ENCODE assay signal across 8 cellular contexts in genomic region chr16:67341250-67341649, GRCh38. TPM values are rescaled to one million over a fixed set of nuclear protein-coding genes. Genes with fewer than 3 reads are reported as not detected.
"Had no signal": no experiment of that assay in that cellular context is flagged by ENCODE, and none has a peak within 500 bp of the region (broad histone marks: within the 10 kb centered on the region; RNA-seq: fewer than 3 reads in every experiment).

No MANE protein-coding gene starts in this region.

- H3K27ac ChIP-seq: HL-60 had no signal

- DNase-seq: IMR-90, KBM-7, KG1 had no signal

- FAIRE-seq: HTR-8/SVneo had no signal

RNA-seq across cellular contexts. Expression of gene LRRC36, which starts 14.6 kb away (rescaled TPM):
- total RNA-seq: HT1080 had no signal
- polyA plus RNA-seq: IgD-negative memory B cell had no signal

RNA-seq across cellular contexts. Expression of gene KCTD19, which starts 14.7 kb away (rescaled TPM):
- total RNA-seq: HT-29, HT1080 had no signal
- polyA plus RNA-seq: IgD-negative memory B cell had no signal

RNA-seq across cellular contexts. Expression of gene TPPP3, which starts 52.0 kb away (rescaled TPM):
- total RNA-seq: HT1080 had no signal
- polyA plus RNA-seq: IgD-negative memory B cell had no signal
